ENCODE assay signal across 1 cellular context in genomic region chr19:33403221-33403972, GRCh38.
TF ChIP-seq lines count a peak whose summit lies in the region.

No MANE protein-coding gene starts in this region.

TF ChIP-seq in HepG2, 621 proteins besides CTCF, POLR2A, EP300 and RAD21 (continued from another document):
- TF ChIP-seq, protein P1, sequence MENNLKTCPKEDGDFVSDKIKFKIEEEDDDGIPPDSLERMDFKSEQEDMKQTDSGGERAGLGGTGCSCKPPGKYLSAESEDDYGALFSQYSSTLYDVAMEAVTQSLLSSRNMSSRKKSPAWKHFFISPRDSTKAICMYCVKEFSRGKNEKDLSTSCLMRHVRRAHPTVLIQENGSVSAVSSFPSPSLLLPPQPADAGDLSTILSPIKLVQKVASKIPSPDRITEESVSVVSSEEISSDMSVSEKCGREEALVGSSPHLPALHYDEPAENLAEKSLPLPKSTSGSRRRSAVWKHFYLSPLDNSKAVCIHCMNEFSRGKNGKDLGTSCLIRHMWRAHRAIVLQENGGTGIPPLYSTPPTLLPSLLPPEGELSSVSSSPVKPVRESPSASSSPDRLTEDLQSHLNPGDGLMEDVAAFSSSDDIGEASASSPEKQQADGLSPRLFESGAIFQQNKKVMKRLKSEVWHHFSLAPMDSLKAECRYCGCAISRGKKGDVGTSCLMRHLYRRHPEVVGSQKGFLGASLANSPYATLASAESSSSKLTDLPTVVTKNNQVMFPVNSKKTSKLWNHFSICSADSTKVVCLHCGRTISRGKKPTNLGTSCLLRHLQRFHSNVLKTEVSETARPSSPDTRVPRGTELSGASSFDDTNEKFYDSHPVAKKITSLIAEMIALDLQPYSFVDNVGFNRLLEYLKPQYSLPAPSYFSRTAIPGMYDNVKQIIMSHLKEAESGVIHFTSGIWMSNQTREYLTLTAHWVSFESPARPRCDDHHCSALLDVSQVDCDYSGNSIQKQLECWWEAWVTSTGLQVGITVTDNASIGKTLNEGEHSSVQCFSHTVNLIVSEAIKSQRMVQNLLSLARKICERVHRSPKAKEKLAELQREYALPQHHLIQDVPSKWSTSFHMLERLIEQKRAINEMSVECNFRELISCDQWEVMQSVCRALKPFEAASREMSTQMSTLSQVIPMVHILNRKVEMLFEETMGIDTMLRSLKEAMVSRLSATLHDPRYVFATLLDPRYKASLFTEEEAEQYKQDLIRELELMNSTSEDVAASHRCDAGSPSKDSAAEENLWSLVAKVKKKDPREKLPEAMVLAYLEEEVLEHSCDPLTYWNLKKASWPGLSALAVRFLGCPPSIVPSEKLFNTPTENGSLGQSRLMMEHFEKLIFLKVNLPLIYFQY (CRISPR knock-in tag; IDR thresholded peaks at IDR 0.05; ENCODE audit: borderline replicate concordance), result peak; percentile 74
- TF ChIP-seq MIER2 (CRISPR knock-in tag; IDR thresholded peaks at IDR 0.05) (no peak; the same call in 1 of the 2 replicates), NFE2 (CRISPR knock-in tag; IDR thresholded peaks at IDR 0.05) (no peak)
